In genomic region chr2:64403426-64403825, GRCh38 we compare ENCODE assay signal across 10 cellular contexts. TPM values are rescaled to one million over a fixed set of nuclear protein-coding genes. Genes with fewer than 3 reads are reported as not detected.
DNase-seq lines count a peak whose midpoint lies in the region; FAIRE-seq and TF ChIP-seq lines count a peak whose summit lies in the region.
"Had no signal": no experiment of that assay in that cellular context is flagged by ENCODE, and none has a peak within 500 bp of the region (broad histone marks: within the 10 kb centered on the region; RNA-seq: fewer than 3 reads in every experiment).

No MANE protein-coding gene starts in this region.

- peaks cover 3% of the 10 kb centered on the region for H3K27me3 Mint-ChIP-seq in astrocyte (ENCODE audit: low read depth, unreplicated experiment)

- peak overlapping the region; percentile 1 for H2AFZ ChIP-seq in astrocyte (ENCODE audit: low read depth, low read length)

- H3K4me1 ChIP-seq in BLaER1: peaks cover 32% of the 10 kb centered on the region
- peaks cover 10% of the 10 kb centered on the region for H3K4me1 ChIP-seq in astrocyte (ENCODE audit: insufficient read depth, low read length)
- peaks cover 31 to 45% of the 10 kb centered on the region in 2 donors for H3K4me1 ChIP-seq in kidney (ENCODE audit: control insufficient read depth in 1 of 2, insufficient read depth in 1 of 2, low read depth in 1 of 2, low read length in 2 of 2)
- peaks cover 0 to 42% (median 23%) of the 10 kb centered on the region in 4 donors for H3K4me1 ChIP-seq in sigmoid colon

- H3K4me3 Mint-ChIP-seq in astrocyte (ENCODE audit: unreplicated experiment): no peak overlapping the region
- H3K4me3 Mint-ChIP-seq: activated naive CD8-positive, alpha-beta T cell treated with anti-CD3 and anti-CD28 coated beads, Interleukin-2, amount 50 U/mL, for 24 hours; T-cell had no signal

- TF ChIP-seq EP300 in sigmoid colon (IDR thresholded peaks at IDR 0.05): no peak

- no peaks in the 10 kb centered on the region for H3K36me3 Mint-ChIP-seq in astrocyte (ENCODE audit: low read depth, unreplicated experiment)
- H3K36me3 Mint-ChIP-seq: T-cell had no signal

- H3K9me3 ChIP-seq in BLaER1: peaks cover 7% of the 10 kb centered on the region
- H3K9me3 ChIP-seq in astrocyte (ENCODE audit: insufficient read depth, low read depth, low read length): no peaks in the 10 kb centered on the region
- no peaks in the 10 kb centered on the region for H3K9me3 ChIP-seq in kidney (ENCODE audit: control insufficient read depth in 1 of 2, low read length in 2 of 2)
- H3K9me3 ChIP-seq in sigmoid colon: no peaks in the 10 kb centered on the region

- no peaks in the 10 kb centered on the region for H3K27me3 ChIP-seq in BLaER1
- H3K27me3 ChIP-seq in astrocyte (ENCODE audit: insufficient read depth, low read length): peaks cover 17% of the 10 kb centered on the region
- no peaks in the 10 kb centered on the region for H3K27me3 ChIP-seq in sigmoid colon

- H3K4me2 ChIP-seq in BLaER1: peak overlapping the region; percentile 80
- peak overlapping the region; percentile 68 for H3K4me2 ChIP-seq in astrocyte (ENCODE audit: low read length)

- peak overlapping the region; percentile 83 for H3K27ac Mint-ChIP-seq in astrocyte (ENCODE audit: unreplicated experiment)
- H3K27ac Mint-ChIP-seq: activated naive CD8-positive, alpha-beta T cell treated with anti-CD3 and anti-CD28 coated beads, Interleukin-2, amount 50 U/mL, for 24 hours; T-cell had no signal

- intact Hi-C loops in kidney (cut with DNase I): no loop called here
- intact Hi-C loops in sigmoid colon (cut with DNase I): no loop called here

- TF ChIP-seq CTCF in astrocyte (IDR thresholded peaks at IDR 0.05; ENCODE audit: insufficient read depth, low read depth, low read length) (no peak), kidney (IDR thresholded peaks at IDR 0.05; ENCODE audit: borderline replicate concordance, extremely low read depth, insufficient read depth) (no peak), sigmoid colon (IDR thresholded peaks at IDR 0.05) (no peak)

- peak overlapping the region; percentile 91 for H3K27ac ChIP-seq in BLaER1
- no peak overlapping the region for H3K27ac ChIP-seq in astrocyte (ENCODE audit: low read depth, low read length)
- peak overlapping the region; percentile 56 to 74 for H3K27ac ChIP-seq in kidney (ENCODE audit: low read depth in 2 of 2, low read length in 2 of 2)
- H3K27ac ChIP-seq in sigmoid colon: peak overlapping the region; percentile 68 to 75 (median 73)

- peak overlapping the region; percentile 46; the same call in 1 of the 2 replicates for H3K4me3 ChIP-seq in BLaER1
- H3K4me3 ChIP-seq in astrocyte (ENCODE audit: insufficient read depth, low read depth, low read length): no peak overlapping the region
- H3K4me3 ChIP-seq in kidney (ENCODE audit: low read length in 2 of 2): peak overlapping the region in 1 of 2 donors; percentile 11
- no peak overlapping the region for H3K4me3 ChIP-seq in sigmoid colon

- no peak for TF ChIP-seq POLR2A in sigmoid colon (IDR thresholded peaks at IDR 0.05)

- no peak for DNase-seq in astrocyte (ENCODE audit: low read depth)
- no peak for DNase-seq in kidney
- DNase-seq in sigmoid colon: no peak
- no peak for DNase-seq in NCI-H2029 treated with DMSO at 0.1 percent for 48 hours (lab: John Stamatoyannopoulos, UW)
- DNase-seq in activated T-cell treated with anti-CD3 and anti-CD28 coated beads for 4 hours: no peak
- DNase-seq in NCI-H2196 treated with DMSO at 0.1 percent for 48 hours (lab: John Stamatoyannopoulos, UW; ENCODE audit: unreplicated experiment): no peak
- no peak for DNase-seq in activated T-cell treated with anti-CD3 and anti-CD28 coated beads, Interleukin-2, amount 50 U/mL, for 48 hours
- DNase-seq: activated naive CD8-positive, alpha-beta T cell treated with anti-CD3 and anti-CD28 coated beads, Interleukin-2, amount 50 U/mL, for 24 hours; T-cell had no signal

- H3K9me3 Mint-ChIP-seq in astrocyte (ENCODE audit: unreplicated experiment): no peaks in the 10 kb centered on the region
- H3K9me3 Mint-ChIP-seq: activated naive CD8-positive, alpha-beta T cell treated with anti-CD3 and anti-CD28 coated beads, Interleukin-2, amount 50 U/mL, for 24 hours; T-cell had no signal

- H3K79me2 ChIP-seq in astrocyte (ENCODE audit: insufficient read depth, low read length): no peaks in the 10 kb centered on the region

- H3K9ac ChIP-seq in BLaER1: 0 out of 2 replicates have a peak overlapping the region, but pooled peaks have one; percentile 52
- H3K9ac ChIP-seq in astrocyte (ENCODE audit: low read length): no peak overlapping the region
- no peak overlapping the region for H3K9ac ChIP-seq in kidney (ENCODE audit: low read length in 2 of 2)

- H4K20me1 ChIP-seq in BLaER1 (no peaks in the 10 kb centered on the region), astrocyte (ENCODE audit: insufficient read depth, low read length) (no peaks in the 10 kb centered on the region)

- WGBS in sigmoid colon, 2 donors: 75 to 84% methylated on average over 8 of the region's 8 CpGs

- FAIRE-seq in astrocyte (lab: Jason Lieb, UNC) (no peak), kidney (lab: Jason Lieb, UNC) (no peak)

- H3K4me1 Mint-ChIP-seq in astrocyte (ENCODE audit: low read depth, unreplicated experiment): peaks cover 43% of the 10 kb centered on the region
- H3K4me1 Mint-ChIP-seq: activated naive CD8-positive, alpha-beta T cell treated with anti-CD3 and anti-CD28 coated beads, Interleukin-2, amount 50 U/mL, for 24 hours; T-cell had no signal

- H3K36me3 ChIP-seq in BLaER1: no peaks in the 10 kb centered on the region
- H3K36me3 ChIP-seq in astrocyte (ENCODE audit: insufficient read depth, low read length): no peaks in the 10 kb centered on the region
- no peaks in the 10 kb centered on the region for H3K36me3 ChIP-seq in kidney (ENCODE audit: control insufficient read depth in 1 of 2, insufficient read depth in 2 of 2, low read length in 2 of 2)
- no peaks in the 10 kb centered on the region for H3K36me3 ChIP-seq in sigmoid colon

RNA-seq across cellular contexts. Expression of gene LGALSL, which starts 50.5 kb away (rescaled TPM):
- total RNA-seq in astrocyte: 12.4 and 14.0 TPM in 2 replicates
- 17.3 TPM for total RNA-seq in kidney
- polyA plus RNA-seq in kidney (ENCODE audit: insufficient read depth, low read depth, low replicate concordance): 16.2 TPM
- 10 to 100 TPM in 1 of 4 donors, 1 to 10 TPM in 3; 7.1 to 10.4 (median 9.0) TPM for total RNA-seq in sigmoid colon
- polyA plus RNA-seq in sigmoid colon: 10 to 100 TPM; 11.0 to 36.0 (median 30.7) TPM
